Comparison of ENCODE assay signal across 8 cellular contexts in genomic region chr7:98879198-98879988, GRCh38. TPM values are rescaled to one million over a fixed set of nuclear protein-coding genes. Genes with fewer than 3 reads are reported as not detected.
DNase-seq lines count a peak whose midpoint lies in the region; ATAC-seq and TF ChIP-seq lines count a peak whose summit lies in the region.

No MANE protein-coding gene starts in this region.

- H3K27ac Mint-ChIP-seq in CD8-positive, alpha-beta T cell = peak overlapping the region; percentile 96
- peak overlapping the region; percentile 94 for H3K27ac Mint-ChIP-seq in activated naive CD4-positive, alpha-beta T cell treated with anti-CD3 and anti-CD28 coated beads, Interleukin-2, amount 10 ng/mL, durations not matched to agents 7 days and 5 days

- peak; percentile 43 to 80 (median 64) for DNase-seq in CD8-positive, alpha-beta T cell
- DNase-seq in GM19240 (ENCODE audit: insufficient read length, low spot score) (peak; percentile 57), RKO (ENCODE audit: low spot score) (peak; percentile 75), right atrium auricular region (ENCODE audit: low spot score) (peak; percentile 47), 8988T (no peak)
- peak; percentile 83 for DNase-seq in activated naive CD4-positive, alpha-beta T cell treated with anti-CD3 and anti-CD28 coated beads, Interleukin-2, amount 10 ng/mL, durations not matched to agents 7 days and 5 days

- CTCF ChIA-PET in CD8-positive, alpha-beta T cell (lab: Charles Lee) = interaction anchor here (0.7 to 1.5 kb wide), 4 partner anchors 9 to 60 kb away, joined by 3 to 7 read pairs (median 4); no protein-coding TSS in a partner anchor
- CTCF ChIA-PET in activated naive CD4-positive, alpha-beta T cell treated with anti-CD3 and anti-CD28 coated beads, Interleukin-2, amount 10 ng/mL, durations not matched to agents 7 days and 5 days (lab: Charles Lee) = interaction anchor here (0.5 to 1.2 kb wide), 6 partner anchors 8 to 43 kb away, joined by 3 read pairs; no protein-coding TSS in a partner anchor

- H3K4me3 ChIP-seq in CD8-positive, alpha-beta T cell (ENCODE audit: low read depth, low read length) = peak overlapping the region; percentile 92
- H3K4me3 ChIP-seq in right atrium auricular region (peak overlapping the region; percentile 61 to 90), skeletal muscle tissue (ENCODE audit: low read length in 3 of 3) (peak overlapping the region; percentile 79 to 95 (median 85))

- H3K4me1 Mint-ChIP-seq in CD8-positive, alpha-beta T cell (ENCODE audit: low read depth) = peaks cover 28% of the 10 kb centered on the region
- peaks cover 20% of the 10 kb centered on the region for H3K4me1 Mint-ChIP-seq in activated naive CD4-positive, alpha-beta T cell treated with anti-CD3 and anti-CD28 coated beads, Interleukin-2, amount 10 ng/mL, durations not matched to agents 7 days and 5 days

- H3K27ac ChIP-seq in CD8-positive, alpha-beta T cell (ENCODE audit: low read depth, low read length) = peak overlapping the region; percentile 77
- H3K27ac ChIP-seq in right atrium auricular region (peak overlapping the region; percentile 87 to 93), skeletal muscle tissue (ENCODE audit: low read depth, low read length) (peak overlapping the region; percentile 88)

- peak; percentile 80 for ATAC-seq in CD8-positive, alpha-beta T cell
- peak; percentile 87 for ATAC-seq in HG03378 (IDR thresholded peaks at IDR 0.05; ENCODE audit: unreplicated experiment)

- H3K27me3 Mint-ChIP-seq in CD8-positive, alpha-beta T cell (ENCODE audit: low read depth) = peaks cover 2% of the 10 kb centered on the region
- peaks cover 20% of the 10 kb centered on the region for H3K27me3 Mint-ChIP-seq in activated naive CD4-positive, alpha-beta T cell treated with anti-CD3 and anti-CD28 coated beads, Interleukin-2, amount 10 ng/mL, durations not matched to agents 7 days and 5 days

- POLR2A ChIA-PET in CD8-positive, alpha-beta T cell (lab: Charles Lee) = interaction anchor here (0.7 to 1.0 kb wide), 3 partner anchors 12 to 624 kb away, joined by 3 read pairs; no protein-coding TSS in a partner anchor

- peak overlapping the region; percentile 84 to 98 (median 96) for H3K9ac ChIP-seq in skeletal muscle tissue (ENCODE audit: low read depth in 1 of 3, low read length in 3 of 3)

- peak; percentile 66 for TF ChIP-seq CTCF in CD8-positive, alpha-beta T cell (IDR thresholded peaks at IDR 0.05)
- peak in 1 of 2 donors; percentile 1 for TF ChIP-seq CTCF in right atrium auricular region (IDR thresholded peaks at IDR 0.05)

- H3K4me3 Mint-ChIP-seq in CD8-positive, alpha-beta T cell = peak overlapping the region; percentile 98
- H3K4me3 Mint-ChIP-seq in activated naive CD4-positive, alpha-beta T cell treated with anti-CD3 and anti-CD28 coated beads, Interleukin-2, amount 10 ng/mL, durations not matched to agents 7 days and 5 days = peak overlapping the region; percentile 88

- intact Hi-C loops in CD8-positive, alpha-beta T cell (cut with DNase I, micrococcal nuclease) = loop anchor here (2.0 to 10.0 kb wide), 6 partner anchors 263 to 1765 kb away; partner anchors contain the start of genes LMTK2 (in 2 of the 2), TECPR1 (in 2 of the 2), BRI3 (in 1 of the 2) and SDHAF3 (in 1 of the 2)

- H3K4me1 ChIP-seq in CD8-positive, alpha-beta T cell (ENCODE audit: insufficient read depth, low read length) = peaks cover 16% of the 10 kb centered on the region
- H3K4me1 ChIP-seq in right atrium auricular region = peaks cover 0 to 22% of the 10 kb centered on the region in 2 donors
- peaks cover 17 to 23% (median 19%) of the 10 kb centered on the region in 3 donors for H3K4me1 ChIP-seq in skeletal muscle tissue (ENCODE audit: control insufficient read depth in 3 of 3, insufficient read depth in 3 of 3, low read length in 3 of 3)

- no peaks in the 10 kb centered on the region for H3K9me3 Mint-ChIP-seq in CD8-positive, alpha-beta T cell
- no peaks in the 10 kb centered on the region for H3K9me3 Mint-ChIP-seq in activated naive CD4-positive, alpha-beta T cell treated with anti-CD3 and anti-CD28 coated beads, Interleukin-2, amount 10 ng/mL, durations not matched to agents 7 days and 5 days

- no peaks in the 10 kb centered on the region for H3K27me3 ChIP-seq in CD8-positive, alpha-beta T cell (ENCODE audit: insufficient read depth, low read length)
- H3K27me3 ChIP-seq in right atrium auricular region (no peaks in the 10 kb centered on the region), skeletal muscle tissue (ENCODE audit: control insufficient read depth in 3 of 3, insufficient read depth in 3 of 3, low read length in 3 of 3) (no peaks in the 10 kb centered on the region)

- peaks cover 19% of the 10 kb centered on the region for H3K36me3 ChIP-seq in CD8-positive, alpha-beta T cell (ENCODE audit: insufficient read depth, low read length)
- H3K36me3 ChIP-seq in right atrium auricular region (peaks cover 32% of the 10 kb centered on the region), skeletal muscle tissue (ENCODE audit: control insufficient read depth in 3 of 3, insufficient read depth in 3 of 3, low read length in 3 of 3) (peaks cover 20 to 24% (median 24%) of the 10 kb centered on the region in 3 donors)

- H3K9me3 ChIP-seq in CD8-positive, alpha-beta T cell (ENCODE audit: low read length) = no peaks in the 10 kb centered on the region
- H3K9me3 ChIP-seq in right atrium auricular region (no peaks in the 10 kb centered on the region), skeletal muscle tissue (ENCODE audit: control insufficient read depth in 3 of 3, low read length in 3 of 3) (no peaks in the 10 kb centered on the region)

- peaks cover 41% of the 10 kb centered on the region for H3K36me3 Mint-ChIP-seq in CD8-positive, alpha-beta T cell
- H3K36me3 Mint-ChIP-seq in activated naive CD4-positive, alpha-beta T cell treated with anti-CD3 and anti-CD28 coated beads, Interleukin-2, amount 10 ng/mL, durations not matched to agents 7 days and 5 days = peaks cover 24% of the 10 kb centered on the region

RNA-seq across cellular contexts. Expression of gene TRRAP, which starts 1.1 kb away (rescaled TPM):
- 10 to 100 TPM; 39.8 to 43.0 TPM for total RNA-seq in CD8-positive, alpha-beta T cell
- 10 to 100 TPM; 23.4 to 24.3 TPM for total RNA-seq in right atrium auricular region
- 20.4 TPM for total RNA-seq in skeletal muscle tissue

RNA-seq across cellular contexts. Expression of gene TMEM130, which starts 9.6 kb away (rescaled TPM):
- not detected for total RNA-seq in CD8-positive, alpha-beta T cell
- total RNA-seq in right atrium auricular region (1 to 10 TPM in 1 of 2 donors, not detected in 1; 1.1 TPM), skeletal muscle tissue (0.52 TPM)
